Comparison of ENCODE assay signal across 11 cellular contexts in the genomic region with DNA sequence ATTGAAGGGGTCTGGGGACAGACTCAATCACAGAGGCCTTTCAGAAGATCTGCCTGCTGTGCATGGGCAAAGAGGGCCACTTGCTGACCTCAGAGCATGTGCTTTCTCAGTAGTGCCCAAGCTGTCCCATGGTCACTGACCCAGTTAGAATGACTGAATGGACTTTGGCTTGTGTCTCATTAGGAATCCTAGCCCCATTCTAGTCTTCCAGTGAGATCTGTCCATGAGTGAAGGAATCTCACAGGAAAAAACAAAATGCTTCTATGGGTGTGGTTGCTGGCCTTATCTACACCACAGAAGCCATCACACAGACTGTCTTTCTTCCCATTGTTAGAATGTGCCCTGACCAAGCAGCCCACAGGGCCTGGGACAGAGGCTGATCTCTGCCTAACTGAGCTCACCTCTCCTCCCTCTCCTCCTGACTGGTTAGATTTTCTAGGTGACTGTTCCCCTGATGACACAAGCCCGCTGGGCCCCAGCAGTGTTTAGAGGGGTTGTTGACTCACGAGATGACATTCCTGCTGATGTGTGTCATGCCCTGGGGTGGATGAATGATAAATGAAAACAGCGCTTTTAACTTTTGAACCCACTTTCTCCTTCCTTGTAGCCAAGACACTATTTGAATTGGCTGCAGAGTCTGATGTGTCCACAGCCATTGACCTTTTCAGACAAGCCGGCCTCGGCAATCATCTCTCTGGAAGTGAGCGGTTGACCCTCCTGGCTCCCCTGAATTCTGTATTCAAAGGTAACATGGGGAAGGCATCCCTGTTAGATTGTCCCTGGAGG. TPM values are rescaled to one million over a fixed set of nuclear protein-coding genes. Genes with fewer than 3 reads are reported as not detected.
DNase-seq lines count a peak whose midpoint lies in the region; ATAC-seq, FAIRE-seq and TF ChIP-seq lines count a peak whose summit lies in the region.
"Had no signal": no experiment of that assay in that cellular context is flagged by ENCODE, and none has a peak within 500 bp of the region (broad histone marks: within the 10 kb centered on the region; RNA-seq: fewer than 3 reads in every experiment).

No MANE protein-coding gene starts in this region.

- H4K91ac ChIP-seq in IMR-90 (ENCODE audit: insufficient read depth, low read depth, low read length) = peak overlapping the region; percentile 83

- H3K9me3 ChIP-seq in A549 = no peaks in the 10 kb centered on the region
- no peaks in the 10 kb centered on the region for H3K9me3 ChIP-seq in IMR-90 (ENCODE audit: control insufficient read depth, insufficient read depth, low read length)

- H3K27ac ChIP-seq in A549 (peak overlapping the region; percentile 86 to 93), IMR-90 (ENCODE audit: insufficient read depth, low read length) (peak overlapping the region; percentile 89)

- H3K23ac ChIP-seq in IMR-90 (ENCODE audit: low read depth, low read length) = peak overlapping the region; percentile 92

- dilution Hi-C loops in IMR-90 (cut with HindIII; ENCODE audit: low sequenced_read_pairs, unreplicated experiment) = no loop called here

- H4K8ac ChIP-seq in IMR-90 (ENCODE audit: low read depth in 2 of 2, low read length in 2 of 2) = peak overlapping the region; percentile 92 to 93

- no TSS peak for BruUV-seq in IMR-90 (replicated peaks; lab: Mats Ljungman, UMichigan)

- in situ Hi-C loops in IMR-90 (cut with MboI; ENCODE audit: low sequenced_read_pairs) = no loop called here

- H2AK9ac ChIP-seq in IMR-90 (replicated peaks; ENCODE audit: low read depth, low read length, poor library complexity) = peak overlapping the region; percentile 74

- H3K4me1 ChIP-seq in A549 (peaks cover 94% of the 10 kb centered on the region), IMR-90 (ENCODE audit: control insufficient read depth, insufficient read depth, low read length) (peaks cover 49% of the 10 kb centered on the region)

- TF ChIP-seq POLR2A in A549 (IDR thresholded peaks at IDR 0.05; ENCODE audit: low read length) (no peak), IMR-90 (IDR thresholded peaks at IDR 0.05; ENCODE audit: low read depth, low read length) (peak; percentile 76), lower leg skin (IDR thresholded peaks at IDR 0.05) (no peak)

- CTCF ChIA-PET in A549 (lab: Yijun Ruan, JAX) = interaction anchor here (0.9 to 5.5 kb wide), 16 partner anchors 9 to 171 kb away, joined by 3 to 40 read pairs (median 4); no protein-coding TSS in a partner anchor
- CTCF ChIA-PET in IMR-90 (lab: Yijun Ruan, JAX) = no interaction called here

- intact Hi-C loops in IMR-90 (cut with micrococcal nuclease) = no loop called here
- intact Hi-C loops in lower leg skin (cut with DNase I; ENCODE audit: low total_unique reads) = no loop called here
- intact Hi-C loops in posterior vena cava (cut with DNase I) = loop anchor here in 1 of 2 donors (2.0 kb wide), 1 partner anchor 25 kb away; the partner anchor contains the start of gene TGFBI

- peak overlapping the region; percentile 80 for H3K56ac ChIP-seq in IMR-90 (ENCODE audit: extremely low read depth, insufficient read depth, low read length)

- H3K79me1 ChIP-seq in IMR-90 (ENCODE audit: low read depth in 1 of 2, low read length in 2 of 2) = peaks cover 6 to 39% of the 10 kb centered on the region in 2 experiments; a peak in 2 of 4 replicates

- no peaks in the 10 kb centered on the region for H3K27me3 ChIP-seq in IMR-90 (ENCODE audit: control insufficient read depth, insufficient read depth, low read length)

- peak; percentile 22 to 43; a peak in 4 of 5 replicates for TF ChIP-seq RAD21 in A549 (conservative IDR thresholded peaks at IDR 0.05 in 1 of 2, IDR thresholded peaks at IDR 0.05 in 1 of 2)
- no peak; the same call in 1 of the 2 replicates for TF ChIP-seq RAD21 in IMR-90 (IDR thresholded peaks at IDR 0.05; ENCODE audit: low read length)

- DNase-seq in A549 (ENCODE audit: low read depth in 1 of 2, low spot score in 1 of 2) (peak; percentile 94 to 95), IMR-90 (peak; percentile 97), choroid plexus epithelial cell (ENCODE audit: low read depth) (peak; percentile 94), lower leg skin (ENCODE audit: low spot score in 2 of 2) (peak; percentile 76 to 92), NCI-H345 (lab: John Stamatoyannopoulos, UW) (no peak), posterior vena cava (ENCODE audit: low spot score) (no peak), NCI-H446 treated with DMSO at 0.1 percent for 48 hours (lab: John Stamatoyannopoulos, UW) (no peak)
- DNase-seq: activated naive CD4-positive, alpha-beta T cell; CD4-positive, CD25-positive, alpha-beta regulatory T cell; NCI-H2081 treated with DMSO at 0.1 percent for 48 hours had no signal

- peak; percentile 97 for FAIRE-seq in A549 (lab: Jason Lieb, UNC)

- H3K4me3 ChIP-seq in A549 = 0 out of 3 replicates have a peak overlapping the region, but pooled peaks have one; percentile 17
- H3K4me3 ChIP-seq in IMR-90 (ENCODE audit: insufficient read depth, low read depth, low read length) = no peak overlapping the region
- no peak overlapping the region for H3K4me3 ChIP-seq in choroid plexus epithelial cell (ENCODE audit: low read depth, low read length)
- H3K4me3 ChIP-seq in lower leg skin (ENCODE audit: low read depth, poor library complexity, severe bottlenecking) = no peak overlapping the region

- WGBS in A549 (ENCODE audit: missing lambda C conversion rate) = 2% methylated on average over 6 of the region's 6 CpGs
- no CpG with 5 or more reads among the region's 6 CpGs for WGBS in IMR-90 (ENCODE audit: extremely low coverage in 2 of 2, insufficient read length in 1 of 2), 2 experiments
- WGBS in lower leg skin, 2 donors = 54 to 60% methylated on average over 6 of the region's 6 CpGs

- H4K5ac ChIP-seq in IMR-90 (ENCODE audit: low read depth, low read length) = peak overlapping the region; percentile 80

- H2AK5ac ChIP-seq in IMR-90 (ENCODE audit: low read depth, low read length) = peak overlapping the region; percentile 90

- peak overlapping the region; percentile 89 for H3K18ac ChIP-seq in IMR-90 (ENCODE audit: low read depth, low read length)

- H3K36me3 ChIP-seq in IMR-90 (ENCODE audit: control insufficient read depth, insufficient read depth, low read length) = peaks cover 75% of the 10 kb centered on the region

- H3K4ac ChIP-seq in IMR-90 (ENCODE audit: low read depth, low read length) = peak overlapping the region; percentile 96

- TF ChIP-seq CTCF in A549 (IDR thresholded peaks at IDR 0.05) (no peak), IMR-90 (conservative IDR thresholded peaks at IDR 0.05; ENCODE audit: low read depth, low read length) (no peak), choroid plexus epithelial cell (conservative IDR thresholded peaks at IDR 0.05; ENCODE audit: low read depth, low read length) (no peak), lower leg skin (IDR thresholded peaks at IDR 0.05) (no peak)

- H3K4me2 ChIP-seq in A549 (peak overlapping the region; percentile 73), IMR-90 (ENCODE audit: low read depth, low read length) (0 out of 2 replicates have a peak overlapping the region, but pooled peaks have one; percentile 3)

- peak overlapping the region; percentile 17 for H2AFZ ChIP-seq in IMR-90 (replicated peaks; ENCODE audit: low read length, poor library complexity)

- H2BK120ac ChIP-seq in IMR-90 (ENCODE audit: low read depth, low read length) = peak overlapping the region; percentile 91

- H3K9ac ChIP-seq in IMR-90 (ENCODE audit: low read depth, low read length) = peak overlapping the region; percentile 55

- peak overlapping the region; percentile 92 for H2BK5ac ChIP-seq in IMR-90 (ENCODE audit: low read depth, low read length, poor library complexity, severe bottlenecking)

- peak overlapping the region; percentile 75; the same call in 2 of the 3 replicates for H2BK15ac ChIP-seq in IMR-90 (ENCODE audit: low read depth, low read length)

- peak overlapping the region; percentile 90 for H3K14ac ChIP-seq in IMR-90 (replicated peaks; ENCODE audit: low read depth, low read length)

- ATAC-seq in A549 = peak; percentile 54 to 73
- ATAC-seq in IMR-90 (ENCODE audit: low read depth) = peak; percentile 64
- ATAC-seq in HG03520 (IDR thresholded peaks at IDR 0.05; ENCODE audit: unreplicated experiment) = no peak

- peak overlapping the region; percentile 94 for H2BK20ac ChIP-seq in IMR-90 (ENCODE audit: low read depth, low read length)

- peaks cover 18% of the 10 kb centered on the region for H4K20me1 ChIP-seq in IMR-90 (ENCODE audit: insufficient read depth, low read length)

- TF ChIP-seq EP300 in A549 (IDR thresholded peaks at IDR 0.05) = peak; percentile 91 to 96; a peak in 4 of 5 replicates

- POLR2A ChIA-PET in A549 (lab: Yijun Ruan, JAX) (interaction anchor here (0.6 to 3.7 kb wide), 7 partner anchors 11 to 133 kb away, joined by 3 to 13 read pairs (median 3); partner anchors contain the start of gene TGFBI), IMR-90 (lab: Charles Lee; ENCODE audit: unreplicated experiment) (no interaction called here)

- H3K9me1 ChIP-seq in IMR-90 (ENCODE audit: insufficient read depth, low read length) = peaks cover 48% of the 10 kb centered on the region

TF ChIP-seq in A549, 52 proteins besides CTCF, POLR2A, EP300 and RAD21 (continues in another document):
- TF ChIP-seq FOSL2 (IDR thresholded peaks at IDR 0.05) (peak; percentile 96), FOSL2 (CRISPR knock-in tag; IDR thresholded peaks at IDR 0.05) (peak; percentile 98), MAZ (IDR thresholded peaks at IDR 0.05; ENCODE audit: borderline replicate concordance, low read depth, low read length) (no peak), ZNF302 (CRISPR knock-in tag; IDR thresholded peaks at IDR 0.05) (peak; percentile 58; the same call in 1 of the 2 replicates), RFX5 (IDR thresholded peaks at IDR 0.05) (no peak)

TF ChIP-seq in IMR-90, 13 proteins besides CTCF, POLR2A, EP300 and RAD21 (continues in another document):
- TF ChIP-seq BHLHE40 (IDR thresholded peaks at IDR 0.05; ENCODE audit: low read depth, low read length) (peak; percentile 97), SMC3 (IDR thresholded peaks at IDR 0.05; ENCODE audit: low read depth, low read length) (no peak), CEBPB (IDR thresholded peaks at IDR 0.05; ENCODE audit: low read depth, low read length) (peak; percentile 77), RCOR1 (IDR thresholded peaks at IDR 0.05; ENCODE audit: insufficient replicate concordance, low read length) (no peak), FOS (IDR thresholded peaks at IDR 0.05; ENCODE audit: low read depth, low read length) (peak; percentile 97)

RNA-seq across cellular contexts. Expression of gene TGFBI, which starts 24.7 kb away (rescaled TPM):
- polyA plus RNA-seq in A549 (2011; rRNA removed) (1,135 and 1,466 TPM in 2 replicates), A549 (2017; fragmentation: RNase III; extraction: RNeasy Plus Mini Kit Qiagen cat#74134 plus additional on column Dnase treatment) (1,411 to 1,859 TPM (median 1,765 TPM) in 3 replicates), IMR-90 (2012; rRNA removed) (1,362 and 1,551 TPM in 2 replicates)
- polyA plus RNA-seq in A549 (2012; cell fraction: cytosol; rRNA removed) = 661 and 843 TPM in 2 replicates
- polyA plus RNA-seq in A549 (2012; cell fraction: nucleus; rRNA removed) = 1,811 and 1,913 TPM in 2 replicates
- 1,411 and 1,484 TPM in 2 replicates for polyA minus RNA-seq in A549 (2011; rRNA and poly(A)+ RNA removed)
- total RNA-seq in IMR-90 (2012; rRNA removed) (483 and 618 TPM in 2 replicates), lower leg skin (100 to 1,000 TPM; 312 to 829 (median 484) TPM), posterior vena cava (100 to 1,000 TPM; 173 to 286 TPM)
- polyA plus RNA-seq in IMR-90 (2012; cell fraction: cytosol; rRNA removed) = 790 and 1,298 TPM in 2 replicates
- polyA plus RNA-seq in IMR-90 (2012; cell fraction: nucleus; rRNA removed; ENCODE audit: low replicate concordance) = 1,060 and 1,205 TPM in 2 replicates

Comparison
In these comparisons a context has a peak if more than half of its experiments do, and no peak if none do; other contexts are left out.
1. DNase-seq: peak in A549 (2 of 2), IMR-90 (single experiment), choroid plexus epithelial cell (single experiment) and lower leg skin (2 of 2); none in NCI-H345 (single experiment), posterior vena cava (single experiment) and NCI-H446 treated with DMSO at 0.1 percent for 48 hours (single experiment).